In genomic region chr3:73284432-73284831, GRCh38 we compare ENCODE assay signal across 22 cellular contexts.
"Had no signal": no experiment of that assay in that cellular context is flagged by ENCODE, and none has a peak within 500 bp of the region (broad histone marks: within the 10 kb centered on the region; RNA-seq: fewer than 3 reads in every experiment).

No MANE protein-coding gene starts in this region.

- FAIRE-seq: bronchial epithelial cell had no signal

- DNase-seq: activated CD4-positive, alpha-beta memory T cell treated with anti-CD3 and anti-CD28 coated beads for 36 hours; activated CD4-positive, alpha-beta T cell treated with anti-CD3 and anti-CD28 coated beads for 48 hours; activated effector memory CD4-positive, alpha-beta T cell treated with Interleukin-2 at 50 U/mL for 16 hours; activated naive CD4-positive, alpha-beta T cell treated with anti-CD3 and anti-CD28 coated beads for 36 hours; activated naive CD8-positive, alpha-beta T cell treated with anti-CD3 and anti-CD28 coated beads, Interleukin-2, amount 10 ng/mL, durations not matched to agents 7 days and 5 days; activated T-cell treated with anti-CD3 and anti-CD28 coated beads, Interleukin-2, amount 50 U/mL, for 72 hours; amniotic stem cell; cerebellar nuclear complex; endodermal cell; heart left ventricle; islet precursor cell; left cardiac atrium; mesenchymal stem cell; naive B cell; spleen; stimulated activated CD4-positive, alpha-beta T cell treated with anti-CD3 and anti-CD28 coated beads, Interleukin-4, amount 100 ng/mL, for 4 hours; stimulated activated naive CD8-positive, alpha-beta T cell treated with anti-CD3 and anti-CD28 coated beads, Interleukin-15, Interleukin-2, amounts not matched to agents 100 U/mL and 50 U/mL, for 24 hours; thyroid gland; upper lobe of right lung had no signal

- H3K27me3 ChIP-seq: gastroesophageal sphincter, spleen, thyroid gland, upper lobe of right lung had no signal

- H3K36me3 ChIP-seq: gastroesophageal sphincter, heart left ventricle, spleen, thyroid gland, upper lobe of right lung had no signal

- H3K27ac ChIP-seq: coronary artery, gastroesophageal sphincter, heart left ventricle, spleen, thyroid gland, upper lobe of right lung had no signal

- ATAC-seq: activated T-cell treated with anti-CD3 and anti-CD28 coated beads, Interleukin-2, amount 50 U/mL, for 72 hours; gastroesophageal sphincter; heart left ventricle; left cardiac atrium; stimulated activated naive CD8-positive, alpha-beta T cell treated with anti-CD3 and anti-CD28 coated beads, Interleukin-15, Interleukin-2, amounts not matched to agents 100 U/mL and 50 U/mL, for 24 hours; upper lobe of right lung had no signal

- H3K4me1 ChIP-seq: gastroesophageal sphincter, heart left ventricle, spleen, thyroid gland, upper lobe of right lung had no signal

- H3K4me3 ChIP-seq: coronary artery, gastroesophageal sphincter, heart left ventricle, spleen, thyroid gland, upper lobe of right lung had no signal
